Comparison of ENCODE assay signal across 16 cellular contexts in genomic region chr1:95850798-95851197, GRCh38.
A peak's percentile ranks its signal among the peaks of the same experiment; 100 is the strongest.
DNase-seq lines count a peak whose midpoint lies in the region; ATAC-seq, FAIRE-seq and TF ChIP-seq lines count a peak whose summit lies in the region.
"Had no signal": no experiment of that assay in that cellular context is flagged by ENCODE, and none has a peak within 500 bp of the region (broad histone marks: within the 10 kb centered on the region; RNA-seq: fewer than 3 reads in every experiment).

No MANE protein-coding gene starts in this region.

- H3K4me1 ChIP-seq in SK-N-SH (ENCODE audit: control insufficient read depth in 1 of 2, insufficient read depth in 2 of 2, low read depth in 1 of 2, low read length in 1 of 2) (no peaks in the 10 kb centered on the region), IMR-90 (ENCODE audit: control insufficient read depth, insufficient read depth, low read length) (no peaks in the 10 kb centered on the region), osteoblast (ENCODE audit: insufficient read depth, low read length) (no peaks in the 10 kb centered on the region), gastroesophageal sphincter (no peaks in the 10 kb centered on the region), pancreas (no peaks in the 10 kb centered on the region)
- H3K4me1 ChIP-seq: BE2C had no signal

- no peak for FAIRE-seq in pancreas (lab: Jason Lieb, UNC)
- FAIRE-seq: A204.1, GM18507, H54 had no signal

- no peak overlapping the region for H3K18ac ChIP-seq in IMR-90 (ENCODE audit: low read depth, low read length)

- H3K56ac ChIP-seq in IMR-90 (ENCODE audit: extremely low read depth, insufficient read depth, low read length) = no peak overlapping the region

- H3K14ac ChIP-seq in IMR-90 (replicated peaks; ENCODE audit: low read depth, low read length) = no peak overlapping the region

- H3K4me3 ChIP-seq in SK-N-SH (ENCODE audit: low read depth in 2 of 2, low read length in 1 of 2) = no peak overlapping the region
- H3K4me3 ChIP-seq in IMR-90 (ENCODE audit: insufficient read depth, low read depth, low read length) = no peak overlapping the region
- no peak overlapping the region for H3K4me3 ChIP-seq in osteoblast (ENCODE audit: insufficient read depth, low read length)
- H3K4me3 ChIP-seq in gastroesophageal sphincter = no peak overlapping the region
- no peak overlapping the region for H3K4me3 ChIP-seq in pancreas
- H3K4me3 ChIP-seq: GM23248 had no signal

- H2AK5ac ChIP-seq in IMR-90 (ENCODE audit: low read depth, low read length) = no peak overlapping the region

- H3K36me3 Mint-ChIP-seq in activated T-helper 2 cell treated with anti-CD3 and anti-CD28 coated beads, Interferon-gamma antibody, Interleukin-2, Interleukin-4, amounts not matched to agents 10 μg/mL and 5 μg/mL and 100 μg/mL, durations not matched to agents 14 hours and 24 hours and 36 hours (ENCODE audit: low read depth) = no peaks in the 10 kb centered on the region
- H3K36me3 Mint-ChIP-seq: CD4-positive, alpha-beta memory T cell had no signal

- no peak overlapping the region for H3K27ac Mint-ChIP-seq in activated T-helper 2 cell treated with anti-CD3 and anti-CD28 coated beads, Interferon-gamma antibody, Interleukin-2, Interleukin-4, amounts not matched to agents 10 μg/mL and 5 μg/mL and 100 μg/mL, durations not matched to agents 14 hours and 24 hours and 36 hours
- H3K27ac Mint-ChIP-seq: CD4-positive, alpha-beta memory T cell had no signal

- H4K8ac ChIP-seq in IMR-90 (ENCODE audit: low read depth in 2 of 2, low read length in 2 of 2) = no peak overlapping the region

- DNase-seq in SK-N-SH = no peak
- no peak for DNase-seq in IMR-90
- DNase-seq in left kidney (ENCODE audit: low read depth, low spot score) = peak; percentile 9
- peak; percentile 56 for DNase-seq in osteoblast (ENCODE audit: insufficient read length, low spot score, missing footprints)
- DNase-seq in activated T-helper 2 cell treated with anti-CD3 and anti-CD28 coated beads, Interferon-gamma antibody, Interleukin-2, Interleukin-4, amounts not matched to agents 10 μg/mL and 5 μg/mL and 100 μg/mL, durations not matched to agents 14 hours and 24 hours and 36 hours (ENCODE audit: low spot score) = no peak
- DNase-seq in pancreas = no peak
- DNase-seq: BE2C; CD4-positive, alpha-beta memory T cell; GM23248 had no signal

- H3K27ac ChIP-seq in SK-N-SH (ENCODE audit: low read depth in 2 of 2, low read length in 1 of 2) (no peak overlapping the region), IMR-90 (ENCODE audit: insufficient read depth, low read length) (no peak overlapping the region), osteoblast (ENCODE audit: low read depth, low read length) (no peak overlapping the region), gastroesophageal sphincter (no peak overlapping the region), pancreas (no peak overlapping the region)
- H3K27ac ChIP-seq: C4-2B, GM23248 had no signal

- H3K23ac ChIP-seq in IMR-90 (ENCODE audit: low read depth, low read length) = no peak overlapping the region

- no peaks in the 10 kb centered on the region for H3K9me1 ChIP-seq in IMR-90 (ENCODE audit: insufficient read depth, low read length)

- H3K9ac ChIP-seq in SK-N-SH = no peak overlapping the region
- H3K9ac ChIP-seq in IMR-90 (ENCODE audit: low read depth, low read length) = no peak overlapping the region
- H3K9ac ChIP-seq: GM23248 had no signal

- CTCF ChIA-PET in SK-N-SH (lab: Yijun Ruan, JAX) (interaction anchor here (1.2 kb wide), 1 partner anchor 9 kb away, joined by 3 read pairs; no protein-coding TSS in a partner anchor), IMR-90 (lab: Yijun Ruan, JAX) (no interaction called here)

- TF ChIP-seq RAD21 in SK-N-SH (IDR thresholded peaks at IDR 0.05; ENCODE audit: low read length) (no peak), IMR-90 (IDR thresholded peaks at IDR 0.05; ENCODE audit: low read length) (no peak)

- ATAC-seq in SK-N-SH treated with all-trans-retinoic acid at 6 μM for 48 hours (no peak), IMR-90 (ENCODE audit: low read depth) (no peak), gastroesophageal sphincter (no peak), pancreas (no peak)
- ATAC-seq: HCT116 had no signal

- H4K5ac ChIP-seq in IMR-90 (ENCODE audit: low read depth, low read length) = no peak overlapping the region

- H2BK120ac ChIP-seq in IMR-90 (ENCODE audit: low read depth, low read length) = no peak overlapping the region

- in situ Hi-C loops in IMR-90 (cut with MboI; ENCODE audit: low sequenced_read_pairs) = no loop called here

- H3K4me3 Mint-ChIP-seq in activated T-helper 2 cell treated with anti-CD3 and anti-CD28 coated beads, Interferon-gamma antibody, Interleukin-2, Interleukin-4, amounts not matched to agents 10 μg/mL and 5 μg/mL and 100 μg/mL, durations not matched to agents 14 hours and 24 hours and 36 hours (ENCODE audit: low read depth) = no peak overlapping the region
- H3K4me3 Mint-ChIP-seq: CD4-positive, alpha-beta memory T cell had no signal

- dilution Hi-C loops in IMR-90 (cut with HindIII; ENCODE audit: low sequenced_read_pairs, unreplicated experiment) = no loop called here

- H3K4ac ChIP-seq in IMR-90 (ENCODE audit: low read depth, low read length) = no peak overlapping the region

- TF ChIP-seq POLR2A in IMR-90 (IDR thresholded peaks at IDR 0.05; ENCODE audit: low read depth, low read length) (no peak), gastroesophageal sphincter (IDR thresholded peaks at IDR 0.05) (no peak)

- 38% methylated on average over 3 of the region's 3 CpGs for WGBS in SK-N-SH (ENCODE audit: low lambda C conversion rate)
- WGBS in IMR-90 (ENCODE audit: extremely low coverage in 2 of 2, insufficient read length in 1 of 2), 2 experiments = no CpG with 5 or more reads among the region's 3 CpGs
- WGBS in gastroesophageal sphincter (ENCODE audit: low coverage in 1 of 2), 2 donors = 75 to 89% methylated on average over 1 to 3 of the region's 3 CpGs
- 76 to 80% methylated on average over 3 of the region's 3 CpGs for WGBS in pancreas, 2 donors

- H3K79me1 ChIP-seq in IMR-90 (ENCODE audit: low read depth in 1 of 2, low read length in 2 of 2) = no peaks in the 10 kb centered on the region

- no peak overlapping the region for H4K91ac ChIP-seq in IMR-90 (ENCODE audit: insufficient read depth, low read depth, low read length)

- no peaks in the 10 kb centered on the region for H3K36me3 ChIP-seq in SK-N-SH (replicated peaks in 1 of 2; ENCODE audit: control insufficient read depth in 1 of 2, insufficient read depth in 2 of 2, low read length in 1 of 2)
- no peaks in the 10 kb centered on the region for H3K36me3 ChIP-seq in IMR-90 (ENCODE audit: control insufficient read depth, insufficient read depth, low read length)
- no peaks in the 10 kb centered on the region for H3K36me3 ChIP-seq in osteoblast (ENCODE audit: insufficient read depth, low read length)
- H3K36me3 ChIP-seq in gastroesophageal sphincter = no peaks in the 10 kb centered on the region
- no peaks in the 10 kb centered on the region for H3K36me3 ChIP-seq in pancreas
- H3K36me3 ChIP-seq: BE2C had no signal

- H3K79me2 ChIP-seq in SK-N-SH (ENCODE audit: insufficient read depth) (no peaks in the 10 kb centered on the region), osteoblast (ENCODE audit: insufficient read depth, low read length) (no peaks in the 10 kb centered on the region)

- no peak overlapping the region for H3K4me2 ChIP-seq in SK-N-SH
- no peak overlapping the region for H3K4me2 ChIP-seq in IMR-90 (ENCODE audit: low read depth, low read length)
- no peak overlapping the region for H3K4me2 ChIP-seq in osteoblast (ENCODE audit: insufficient read depth, low read length)

- H3F3A ChIP-seq in SK-N-SH (replicated peaks; ENCODE audit: insufficient read depth) = no peaks in the 10 kb centered on the region

- H2AFZ ChIP-seq in SK-N-SH (ENCODE audit: low read depth) (no peak overlapping the region), IMR-90 (replicated peaks; ENCODE audit: low read length, poor library complexity) (no peak overlapping the region), osteoblast (ENCODE audit: low read length) (no peak overlapping the region)
- H2AFZ ChIP-seq: GM23248 had no signal

- no peak for TF ChIP-seq EP300 in SK-N-SH (IDR thresholded peaks at IDR 0.05; ENCODE audit: borderline replicate concordance in 1 of 2, low read depth in 1 of 2, low read length in 1 of 2)
- no peak for TF ChIP-seq EP300 in gastroesophageal sphincter (IDR thresholded peaks at IDR 0.05)

- H2AK9ac ChIP-seq in IMR-90 (replicated peaks; ENCODE audit: low read depth, low read length, poor library complexity) = no peak overlapping the region

- peaks cover 12% of the 10 kb centered on the region for H3K9me3 Mint-ChIP-seq in activated T-helper 2 cell treated with anti-CD3 and anti-CD28 coated beads, Interferon-gamma antibody, Interleukin-2, Interleukin-4, amounts not matched to agents 10 μg/mL and 5 μg/mL and 100 μg/mL, durations not matched to agents 14 hours and 24 hours and 36 hours

- H2BK15ac ChIP-seq in IMR-90 (ENCODE audit: low read depth, low read length) = no peak overlapping the region

- no peaks in the 10 kb centered on the region for H3K9me3 ChIP-seq in SK-N-SH
- no peaks in the 10 kb centered on the region for H3K9me3 ChIP-seq in IMR-90 (ENCODE audit: control insufficient read depth, insufficient read depth, low read length)
- H3K9me3 ChIP-seq in osteoblast (ENCODE audit: low read depth, low read length) = no peaks in the 10 kb centered on the region
- H3K9me3 ChIP-seq in gastroesophageal sphincter = no peaks in the 10 kb centered on the region
- H3K9me3 ChIP-seq in pancreas = no peaks in the 10 kb centered on the region
- H3K9me3 ChIP-seq: BE2C had no signal

- intact Hi-C loops in IMR-90 (cut with micrococcal nuclease) = no loop called here
- intact Hi-C loops in activated T-helper 2 cell treated with anti-CD3 and anti-CD28 coated beads, Interferon-gamma antibody, Interleukin-2, Interleukin-4, amounts not matched to agents 10 μg/mL and 5 μg/mL and 100 μg/mL, durations not matched to agents 14 hours and 24 hours and 36 hours (cut with micrococcal nuclease) = no loop called here
- intact Hi-C loops in pancreas (cut with DNase I) = no loop called here

- no peak overlapping the region for H2BK20ac ChIP-seq in IMR-90 (ENCODE audit: low read depth, low read length)

- H3K27me3 Mint-ChIP-seq in activated T-helper 2 cell treated with anti-CD3 and anti-CD28 coated beads, Interferon-gamma antibody, Interleukin-2, Interleukin-4, amounts not matched to agents 10 μg/mL and 5 μg/mL and 100 μg/mL, durations not matched to agents 14 hours and 24 hours and 36 hours (ENCODE audit: low read depth) = no peaks in the 10 kb centered on the region
- H3K27me3 Mint-ChIP-seq: CD4-positive, alpha-beta memory T cell had no signal

- H3K27me3 ChIP-seq in SK-N-SH (ENCODE audit: insufficient read depth) (no peaks in the 10 kb centered on the region), IMR-90 (ENCODE audit: control insufficient read depth, insufficient read depth, low read length) (no peaks in the 10 kb centered on the region), osteoblast (ENCODE audit: insufficient read depth, low read length) (no peaks in the 10 kb centered on the region), gastroesophageal sphincter (no peaks in the 10 kb centered on the region), pancreas (no peaks in the 10 kb centered on the region)
- H3K27me3 ChIP-seq: BE2C had no signal

- no peak overlapping the region for H2BK5ac ChIP-seq in IMR-90 (ENCODE audit: low read depth, low read length, poor library complexity, severe bottlenecking)

- H4K20me1 ChIP-seq in SK-N-SH (ENCODE audit: insufficient read depth) (no peaks in the 10 kb centered on the region), IMR-90 (ENCODE audit: insufficient read depth, low read length) (no peaks in the 10 kb centered on the region), osteoblast (ENCODE audit: insufficient read depth, low read length) (no peaks in the 10 kb centered on the region)

- H3K4me1 Mint-ChIP-seq in activated T-helper 2 cell treated with anti-CD3 and anti-CD28 coated beads, Interferon-gamma antibody, Interleukin-2, Interleukin-4, amounts not matched to agents 10 μg/mL and 5 μg/mL and 100 μg/mL, durations not matched to agents 14 hours and 24 hours and 36 hours (ENCODE audit: low read depth) = no peaks in the 10 kb centered on the region
- H3K4me1 Mint-ChIP-seq: CD4-positive, alpha-beta memory T cell had no signal

- POLR2A ChIA-PET in SK-N-SH (lab: Yijun Ruan, JAX) (no interaction called here), IMR-90 (lab: Charles Lee; ENCODE audit: unreplicated experiment) (no interaction called here)

- no peaks in the 10 kb centered on the region for H3K9me2 ChIP-seq in SK-N-SH

- no TSS peak for BruUV-seq in IMR-90 (replicated peaks; lab: Mats Ljungman, UMichigan)

- TF ChIP-seq CTCF in SK-N-SH (IDR thresholded peaks at IDR 0.05) (no peak), IMR-90 (conservative IDR thresholded peaks at IDR 0.05; ENCODE audit: low read depth, low read length) (no peak), osteoblast (IDR thresholded peaks at IDR 0.05; ENCODE audit: extremely low read depth, low read depth, low read length) (no peak), gastroesophageal sphincter (IDR thresholded peaks at IDR 0.05) (no peak), pancreas (IDR thresholded peaks at IDR 0.05) (no peak)

Comparison
In these comparisons a context has a peak if more than half of its experiments do, and no peak if none do; other contexts are left out.
1. DNase-seq: peak in left kidney (single experiment) and osteoblast (single experiment); none in SK-N-SH (single experiment), IMR-90 (single experiment), activated T-helper 2 cell treated with anti-CD3 and anti-CD28 coated beads, Interferon-gamma antibody, Interleukin-2, Interleukin-4, amounts not matched to agents 10 μg/mL and 5 μg/mL and 100 μg/mL, durations not matched to agents 14 hours and 24 hours and 36 hours (single experiment) and pancreas (0 of 6).